In the genomic region with DNA sequence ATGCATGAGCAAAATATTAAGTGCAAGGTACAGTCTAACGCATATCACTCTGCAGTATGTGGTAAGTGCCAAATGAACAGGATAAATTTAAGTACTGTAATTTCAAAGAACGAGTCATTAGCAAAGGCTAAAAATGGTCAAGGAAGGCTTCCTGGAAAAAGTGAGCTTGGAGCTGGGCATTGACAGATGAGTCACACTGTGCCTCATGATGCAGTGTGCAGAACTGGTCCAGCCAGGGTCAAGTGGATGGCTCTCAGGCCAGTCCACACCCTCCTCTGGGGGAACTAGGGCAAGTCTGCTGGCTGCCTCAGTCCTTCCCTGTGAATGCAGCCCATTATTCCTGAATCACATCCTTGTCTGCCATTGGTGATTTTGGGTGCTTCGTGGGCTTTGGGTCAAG, we compare ENCODE assay signal across 2 cellular contexts.
TF ChIP-seq lines count a peak whose summit lies in the region.

No MANE protein-coding gene starts in this region.

TF ChIP-seq in IMR-90, 13 proteins besides CTCF, POLR2A, EP300 and RAD21:
- TF ChIP-seq CHD1 (IDR thresholded peaks at IDR 0.05; ENCODE audit: low read depth, low read length) = no peak
- TF ChIP-seq RCOR1 (IDR thresholded peaks at IDR 0.05; ENCODE audit: insufficient replicate concordance, low read length) = no peak
- no peak for TF ChIP-seq NFE2L2 (IDR thresholded peaks at IDR 0.05; ENCODE audit: low read depth, low read length)
- TF ChIP-seq FOS (IDR thresholded peaks at IDR 0.05; ENCODE audit: low read depth, low read length) = no peak
- TF ChIP-seq USF2 (IDR thresholded peaks at IDR 0.05; ENCODE audit: low read depth, low read length) = no peak
- no peak for TF ChIP-seq MAFK (IDR thresholded peaks at IDR 0.05; ENCODE audit: low read depth, low read length)
- no peak for TF ChIP-seq ELK1 (IDR thresholded peaks at IDR 0.05; ENCODE audit: borderline replicate concordance, low read depth, low read length)
- no peak for TF ChIP-seq RFX5 (IDR thresholded peaks at IDR 0.05; ENCODE audit: low read depth, low read length)
- TF ChIP-seq CEBPB (IDR thresholded peaks at IDR 0.05; ENCODE audit: low read depth, low read length) = no peak
- TF ChIP-seq SMC3 (IDR thresholded peaks at IDR 0.05; ENCODE audit: low read depth, low read length) = no peak
- no peak for TF ChIP-seq BHLHE40 (IDR thresholded peaks at IDR 0.05; ENCODE audit: low read depth, low read length)
- TF ChIP-seq MXI1 (IDR thresholded peaks at IDR 0.05; ENCODE audit: borderline replicate concordance, low read depth, low read length) = no peak
- TF ChIP-seq MAZ (IDR thresholded peaks at IDR 0.05; ENCODE audit: borderline replicate concordance, low read depth, low read length) = no peak

TF ChIP-seq in GM23338, 12 proteins besides CTCF, POLR2A, EP300 and RAD21:
- no peak for TF ChIP-seq ZNF331 (CRISPR knock-in tag; IDR thresholded peaks at IDR 0.05; ENCODE audit: low read depth)
- TF ChIP-seq EZH2phosphoT487 (IDR thresholded peaks at IDR 0.05; ENCODE audit: unreplicated experiment) = no peak
- no peak for TF ChIP-seq EZH2 (IDR thresholded peaks at IDR 0.05; ENCODE audit: low read depth, unreplicated experiment)
- TF ChIP-seq ZNF114 (CRISPR knock-in tag; IDR thresholded peaks at IDR 0.05) = no peak
- no peak for TF ChIP-seq ZNF462 (CRISPR knock-in tag; IDR thresholded peaks at IDR 0.05)
- no peak for TF ChIP-seq NANOG (IDR thresholded peaks at IDR 0.05; ENCODE audit: borderline replicate concordance)
- TF ChIP-seq CREB1 (CRISPR knock-in tag; IDR thresholded peaks at IDR 0.05; ENCODE audit: low read depth) = no peak
- TF ChIP-seq, protein P1, sequence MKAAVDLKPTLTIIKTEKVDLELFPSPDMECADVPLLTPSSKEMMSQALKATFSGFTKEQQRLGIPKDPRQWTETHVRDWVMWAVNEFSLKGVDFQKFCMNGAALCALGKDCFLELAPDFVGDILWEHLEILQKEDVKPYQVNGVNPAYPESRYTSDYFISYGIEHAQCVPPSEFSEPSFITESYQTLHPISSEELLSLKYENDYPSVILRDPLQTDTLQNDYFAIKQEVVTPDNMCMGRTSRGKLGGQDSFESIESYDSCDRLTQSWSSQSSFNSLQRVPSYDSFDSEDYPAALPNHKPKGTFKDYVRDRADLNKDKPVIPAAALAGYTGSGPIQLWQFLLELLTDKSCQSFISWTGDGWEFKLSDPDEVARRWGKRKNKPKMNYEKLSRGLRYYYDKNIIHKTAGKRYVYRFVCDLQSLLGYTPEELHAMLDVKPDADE (IDR thresholded peaks at IDR 0.05) = no peak
- TF ChIP-seq JUNB (IDR thresholded peaks at IDR 0.05; ENCODE audit: unreplicated experiment) = no peak
- TF ChIP-seq, protein P2, sequence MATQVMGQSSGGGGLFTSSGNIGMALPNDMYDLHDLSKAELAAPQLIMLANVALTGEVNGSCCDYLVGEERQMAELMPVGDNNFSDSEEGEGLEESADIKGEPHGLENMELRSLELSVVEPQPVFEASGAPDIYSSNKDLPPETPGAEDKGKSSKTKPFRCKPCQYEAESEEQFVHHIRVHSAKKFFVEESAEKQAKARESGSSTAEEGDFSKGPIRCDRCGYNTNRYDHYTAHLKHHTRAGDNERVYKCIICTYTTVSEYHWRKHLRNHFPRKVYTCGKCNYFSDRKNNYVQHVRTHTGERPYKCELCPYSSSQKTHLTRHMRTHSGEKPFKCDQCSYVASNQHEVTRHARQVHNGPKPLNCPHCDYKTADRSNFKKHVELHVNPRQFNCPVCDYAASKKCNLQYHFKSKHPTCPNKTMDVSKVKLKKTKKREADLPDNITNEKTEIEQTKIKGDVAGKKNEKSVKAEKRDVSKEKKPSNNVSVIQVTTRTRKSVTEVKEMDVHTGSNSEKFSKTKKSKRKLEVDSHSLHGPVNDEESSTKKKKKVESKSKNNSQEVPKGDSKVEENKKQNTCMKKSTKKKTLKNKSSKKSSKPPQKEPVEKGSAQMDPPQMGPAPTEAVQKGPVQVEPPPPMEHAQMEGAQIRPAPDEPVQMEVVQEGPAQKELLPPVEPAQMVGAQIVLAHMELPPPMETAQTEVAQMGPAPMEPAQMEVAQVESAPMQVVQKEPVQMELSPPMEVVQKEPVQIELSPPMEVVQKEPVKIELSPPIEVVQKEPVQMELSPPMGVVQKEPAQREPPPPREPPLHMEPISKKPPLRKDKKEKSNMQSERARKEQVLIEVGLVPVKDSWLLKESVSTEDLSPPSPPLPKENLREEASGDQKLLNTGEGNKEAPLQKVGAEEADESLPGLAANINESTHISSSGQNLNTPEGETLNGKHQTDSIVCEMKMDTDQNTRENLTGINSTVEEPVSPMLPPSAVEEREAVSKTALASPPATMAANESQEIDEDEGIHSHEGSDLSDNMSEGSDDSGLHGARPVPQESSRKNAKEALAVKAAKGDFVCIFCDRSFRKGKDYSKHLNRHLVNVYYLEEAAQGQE (IDR thresholded peaks at IDR 0.05; ENCODE audit: unreplicated experiment) = no peak
- no peak for TF ChIP-seq STAT1 (IDR thresholded peaks at IDR 0.05; ENCODE audit: unreplicated experiment)
